ENCODE assay signal across 17 cellular contexts in the genomic region with DNA sequence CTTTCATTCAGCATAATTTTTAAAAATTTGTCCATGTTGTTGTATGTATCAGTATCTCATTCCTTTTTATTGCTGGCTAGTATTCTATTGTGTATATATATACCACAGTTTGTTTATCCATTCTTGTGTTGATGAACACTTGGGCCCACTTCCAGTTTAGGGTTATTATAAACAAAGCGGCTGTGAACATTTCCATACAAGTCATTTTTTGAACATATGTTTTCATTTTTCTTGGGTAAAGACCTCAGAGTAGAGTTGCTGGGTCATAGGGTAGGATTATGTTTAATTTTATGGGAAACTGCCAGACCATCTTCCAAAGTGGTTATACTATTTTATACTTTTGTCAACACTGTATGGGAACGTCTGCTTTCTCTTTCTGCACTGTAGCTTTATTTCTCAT. TPM values are rescaled to one million over a fixed set of nuclear protein-coding genes. Genes with fewer than 3 reads are reported as not detected.
"Had no signal": no experiment of that assay in that cellular context is flagged by ENCODE, and none has a peak within 500 bp of the region (broad histone marks: within the 10 kb centered on the region; RNA-seq: fewer than 3 reads in every experiment).

No MANE protein-coding gene starts in this region.

- DNase-seq: activated CD4-positive, alpha-beta T cell treated with anti-CD3 and anti-CD28 coated beads for 48 hours; activated naive CD4-positive, alpha-beta T cell treated with anti-CD3 and anti-CD28 coated beads, Interleukin-2, amount 10 ng/mL, durations not matched to agents 7 days and 5 days; brain microvascular endothelial cell; cerebellar nuclear complex; esophagus squamous epithelium; mucosa of descending colon; naive thymus-derived CD8-positive, alpha-beta T cell; right lobe of liver; spleen; stimulated activated CD4-positive, alpha-beta T cell treated with anti-CD3 and anti-CD28 coated beads, Interleukin-1b, Interleukin-23, amount 100 ng/mL, for 48 hours; T-helper 1 cell; transverse colon; WERI-Rb-1 had no signal

- H3K36me3 Mint-ChIP-seq: activated naive CD4-positive, alpha-beta T cell treated with anti-CD3 and anti-CD28 coated beads, Interleukin-2, amount 10 ng/mL, durations not matched to agents 7 days and 5 days; stimulated activated memory B cell treated with anti-CD40 and anti-IgM and Interleukin-4, amounts not matched to agents 10 μg/mL and 1 μg/mL and 100 μg/mL, for 72 hours had no signal

- H3K4me1 ChIP-seq: esophagus squamous epithelium, prostate gland, right lobe of liver, spleen had no signal

- H3K4me1 Mint-ChIP-seq: activated naive CD4-positive, alpha-beta T cell treated with anti-CD3 and anti-CD28 coated beads, Interleukin-2, amount 10 ng/mL, durations not matched to agents 7 days and 5 days; naive thymus-derived CD8-positive, alpha-beta T cell; stimulated activated memory B cell treated with anti-CD40 and anti-IgM and Interleukin-4, amounts not matched to agents 10 μg/mL and 1 μg/mL and 100 μg/mL, for 72 hours had no signal

- H3K27ac Mint-ChIP-seq: activated naive CD4-positive, alpha-beta T cell treated with anti-CD3 and anti-CD28 coated beads, Interleukin-2, amount 10 ng/mL, durations not matched to agents 7 days and 5 days; activated T-helper 2 cell treated with anti-CD3 and anti-CD28 coated beads, Interferon-gamma antibody, Interleukin-2, Interleukin-4, amounts not matched to agents 10 μg/mL and 5 μg/mL and 100 μg/mL, durations not matched to agents 14 hours and 24 hours and 36 hours; naive thymus-derived CD8-positive, alpha-beta T cell; stimulated activated memory B cell treated with anti-CD40 and anti-IgM and Interleukin-4, amounts not matched to agents 10 μg/mL and 1 μg/mL and 100 μg/mL, for 72 hours had no signal

- H3K27me3 Mint-ChIP-seq: activated naive CD4-positive, alpha-beta T cell treated with anti-CD3 and anti-CD28 coated beads, Interleukin-2, amount 10 ng/mL, durations not matched to agents 7 days and 5 days; stimulated activated memory B cell treated with anti-CD40 and anti-IgM and Interleukin-4, amounts not matched to agents 10 μg/mL and 1 μg/mL and 100 μg/mL, for 72 hours had no signal

- H3K27ac ChIP-seq: brain microvascular endothelial cell, esophagus squamous epithelium, neutrophil, prostate gland, right lobe of liver, spleen, transverse colon, WERI-Rb-1 had no signal

- H3K27me3 ChIP-seq: brain microvascular endothelial cell, esophagus squamous epithelium, neutrophil, right lobe of liver, spleen, transverse colon had no signal

- H3K9me3 ChIP-seq: esophagus squamous epithelium, mucosa of descending colon, neutrophil, prostate gland, right lobe of liver, transverse colon had no signal

- ATAC-seq: mucosa of descending colon; naive thymus-derived CD8-positive, alpha-beta T cell; right lobe of liver; stimulated activated memory B cell treated with anti-CD40 and anti-IgM and Interleukin-4, amounts not matched to agents 10 μg/mL and 1 μg/mL and 100 μg/mL, for 72 hours had no signal

- H3K36me3 ChIP-seq: brain microvascular endothelial cell, esophagus squamous epithelium, neutrophil, prostate gland, right lobe of liver, spleen, transverse colon, WERI-Rb-1 had no signal

- H3K4me3 ChIP-seq: esophagus squamous epithelium, mucosa of descending colon, prostate gland, right lobe of liver, spleen, transverse colon had no signal

- H3K4me3 Mint-ChIP-seq: activated naive CD4-positive, alpha-beta T cell treated with anti-CD3 and anti-CD28 coated beads, Interleukin-2, amount 10 ng/mL, durations not matched to agents 7 days and 5 days; naive thymus-derived CD8-positive, alpha-beta T cell; stimulated activated memory B cell treated with anti-CD40 and anti-IgM and Interleukin-4, amounts not matched to agents 10 μg/mL and 1 μg/mL and 100 μg/mL, for 72 hours had no signal

RNA-seq across cellular contexts. Expression of a gene that starts 55.3 kb away (rescaled TPM):
- total RNA-seq: activated T-helper 2 cell treated with anti-CD3 and anti-CD28 coated beads, Interferon-gamma antibody, Interleukin-2, Interleukin-4, amounts not matched to agents 10 μg/mL and 5 μg/mL and 100 μg/mL, durations not matched to agents 14 hours and 24 hours and 36 hours; naive thymus-derived CD8-positive, alpha-beta T cell had no signal
- polyA plus RNA-seq: naive thymus-derived CD8-positive, alpha-beta T cell had no signal

RNA-seq across cellular contexts. Expression of a gene that starts 57.0 kb away (rescaled TPM):
- total RNA-seq: activated T-helper 2 cell treated with anti-CD3 and anti-CD28 coated beads, Interferon-gamma antibody, Interleukin-2, Interleukin-4, amounts not matched to agents 10 μg/mL and 5 μg/mL and 100 μg/mL, durations not matched to agents 14 hours and 24 hours and 36 hours; naive thymus-derived CD8-positive, alpha-beta T cell had no signal
- polyA plus RNA-seq: naive thymus-derived CD8-positive, alpha-beta T cell had no signal
